28 cellular contexts compared by ENCODE assay signal in the genomic region with DNA sequence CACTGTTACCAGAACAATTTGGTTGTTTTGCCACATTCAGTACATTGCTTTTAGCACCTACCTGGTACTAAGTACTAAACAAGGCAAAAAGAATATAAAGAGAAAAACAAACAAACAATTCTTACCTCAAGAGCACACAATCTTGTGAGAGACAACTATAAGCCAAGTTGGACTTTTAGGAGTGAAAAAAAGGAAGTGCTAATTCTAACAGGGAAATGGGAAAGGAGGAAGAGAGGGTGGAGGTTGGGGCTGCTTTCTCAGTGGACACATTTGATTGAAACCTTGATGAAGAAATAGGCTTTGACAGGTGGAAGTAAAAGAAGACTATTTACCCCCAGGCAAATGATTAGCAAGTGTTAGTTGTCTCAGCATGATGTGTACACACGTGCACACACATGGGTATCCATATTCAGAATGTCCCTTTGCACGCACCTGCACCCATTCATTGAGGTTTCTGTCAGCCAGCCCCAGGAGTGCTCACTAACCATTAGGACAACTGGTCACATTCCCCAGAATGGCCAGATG.
DNase-seq lines count a peak whose midpoint lies in the region; ATAC-seq and TF ChIP-seq lines count a peak whose summit lies in the region.
"Had no signal": no experiment of that assay in that cellular context is flagged by ENCODE, and none has a peak within 500 bp of the region (broad histone marks: within the 10 kb centered on the region; RNA-seq: fewer than 3 reads in every experiment).

No MANE protein-coding gene starts in this region.

- TF ChIP-seq POLR2A in transverse colon (IDR thresholded peaks at IDR 0.05), result no peak

- H3K4me1 Mint-ChIP-seq in Calu3 (ENCODE audit: low read depth, unreplicated experiment), result peaks cover 39% of the 10 kb centered on the region
- H3K4me1 Mint-ChIP-seq: activated B cell treated with CpG ODN at 0.5 μM for 24 hours; activated CD4-positive, alpha-beta T cell treated with anti-CD3 and anti-CD28 coated beads, Interleukin-2, amount 10 ng/mL, durations not matched to agents 7 days and 5 days; activated naive CD8-positive, alpha-beta T cell treated with anti-CD3 and anti-CD28 coated beads, Interleukin-2, amount 10 ng/mL, durations not matched to agents 7 days and 5 days; CD8-positive, alpha-beta memory T cell; neural crest cell had no signal

- peaks cover 9% of the 10 kb centered on the region for H3K36me3 Mint-ChIP-seq in Calu3 (ENCODE audit: insufficient read depth, unreplicated experiment)
- H3K36me3 Mint-ChIP-seq: activated naive CD8-positive, alpha-beta T cell treated with anti-CD3 and anti-CD28 coated beads, Interleukin-2, amount 10 ng/mL, durations not matched to agents 7 days and 5 days; CD8-positive, alpha-beta memory T cell had no signal

- H3F3A ChIP-seq in PC-9 (ENCODE audit: insufficient read depth, low read depth), result peaks cover 42% of the 10 kb centered on the region

- no peak for TF ChIP-seq EP300 in transverse colon (IDR thresholded peaks at IDR 0.05; ENCODE audit: low read depth)

- H3K4me3 Mint-ChIP-seq in Calu3 (ENCODE audit: low read depth, unreplicated experiment), result peak overlapping the region; percentile 37
- H3K4me3 Mint-ChIP-seq: activated B cell treated with CpG ODN at 0.5 μM for 24 hours; activated CD4-positive, alpha-beta T cell treated with anti-CD3 and anti-CD28 coated beads, Interleukin-2, amount 10 ng/mL, durations not matched to agents 7 days and 5 days; activated naive CD8-positive, alpha-beta T cell treated with anti-CD3 and anti-CD28 coated beads, Interleukin-2, amount 10 ng/mL, durations not matched to agents 7 days and 5 days; CD8-positive, alpha-beta memory T cell; effector memory CD8-positive, alpha-beta T cell; neural crest cell had no signal

- H3K27me3 ChIP-seq in PC-9 (ENCODE audit: insufficient read depth, low read depth) (no peaks in the 10 kb centered on the region), esophagus (ENCODE audit: control insufficient read depth in 1 of 2, insufficient read depth in 2 of 2, low read length in 2 of 2) (no peaks in the 10 kb centered on the region), transverse colon (no peaks in the 10 kb centered on the region)
- H3K27me3 ChIP-seq: BE2C, pancreas, spleen, testis, uterus had no signal

- no peak overlapping the region for H3K4me3 ChIP-seq in PC-9
- H3K4me3 ChIP-seq in esophagus (ENCODE audit: low read depth in 1 of 2, low read length in 2 of 2), result no peak overlapping the region
- H3K4me3 ChIP-seq in skin epidermis, result no peak overlapping the region
- H3K4me3 ChIP-seq in transverse colon, result no peak overlapping the region
- H3K4me3 ChIP-seq: pancreas, spleen, testis, uterus had no signal

- CTCF ChIA-PET in Calu3 (lab: Charles Lee), result interaction anchor here (0.6 to 0.7 kb wide), 2 partner anchors 10 to 13 kb away, joined by 3 read pairs; no protein-coding TSS in a partner anchor
- CTCF ChIA-PET in PC-9 (lab: Charles Lee), result no interaction called here

- H3K9me2 ChIP-seq in PC-9 (ENCODE audit: insufficient read depth), result no peaks in the 10 kb centered on the region
- H3K9me2 ChIP-seq: SK-N-SH had no signal

- DNase-seq in Calu3, result no peak
- peak in 1 of 2 experiments; percentile 40 for DNase-seq in PC-9
- no peak for DNase-seq in islet precursor cell
- no peak for DNase-seq in transverse colon
- DNase-seq: activated B cell treated with CpG ODN at 0.5 μM for 24 hours; activated CD4-positive, alpha-beta T cell treated with anti-CD3 and anti-CD28 coated beads, Interleukin-2, amount 10 ng/mL, durations not matched to agents 7 days and 5 days; activated effector memory CD4-positive, alpha-beta T cell treated with anti-CD3 and anti-CD28 coated beads, Interleukin-2, amount 50 U/mL, for 16 hours; activated naive CD8-positive, alpha-beta T cell treated with anti-CD3 and anti-CD28 coated beads, Interleukin-2, amount 10 ng/mL, durations not matched to agents 7 days and 5 days; activated T-cell treated with anti-CD3 and anti-CD28 coated beads, Interleukin-2, amount 50 U/mL, for 1 hour; BE2C; caudate nucleus; CD8-positive, alpha-beta memory T cell; effector memory CD8-positive, alpha-beta T cell; NCI-H1436 treated with DMSO at 0.1 percent for 48 hours; NCI-H446 treated with DMSO at 0.1 percent for 48 hours; right cardiac atrium; SK-N-SH; spleen; stimulated activated CD4-positive, alpha-beta T cell treated with anti-CD3 and anti-CD28 coated beads, Interleukin-2, amount 100 ng/mL, for 24 hours; stimulated activated naive CD8-positive, alpha-beta T cell treated with anti-CD3 and anti-CD28 coated beads, Interleukin-15, Interleukin-2, amounts not matched to agents 100 U/mL and 50 U/mL, for 24 hours; testis had no signal

- peak overlapping the region; percentile 94 for H3K27ac Mint-ChIP-seq in Calu3 (ENCODE audit: unreplicated experiment)
- H3K27ac Mint-ChIP-seq: activated B cell treated with CpG ODN at 0.5 μM for 24 hours; activated CD4-positive, alpha-beta T cell treated with anti-CD3 and anti-CD28 coated beads, Interleukin-2, amount 10 ng/mL, durations not matched to agents 7 days and 5 days; activated naive CD8-positive, alpha-beta T cell treated with anti-CD3 and anti-CD28 coated beads, Interleukin-2, amount 10 ng/mL, durations not matched to agents 7 days and 5 days; CD8-positive, alpha-beta memory T cell; effector memory CD8-positive, alpha-beta T cell had no signal

- no peak overlapping the region for H2AFZ ChIP-seq in PC-9

- in situ Hi-C loops in transverse colon (cut with MboI; ENCODE audit: low pct_ligation_motif_present in 1 of 4, low pct_unique_long_range_greater_than_20kb in 1 of 4, low sequenced_read_pairs in 3 of 4), result loop anchor here in 2 of 4 donors (25.0 kb wide), 2 partner anchors 741 to 1091 kb away; no protein-coding TSS in a partner anchor

- H3K27ac ChIP-seq in PC-9 (peak overlapping the region; percentile 99), esophagus (ENCODE audit: low read depth in 2 of 2, low read length in 1 of 2) (peak overlapping the region; percentile 89 to 93), skin epidermis (peak overlapping the region in 18 of 21 experiments; percentile 38 to 87 (median 72)), transverse colon (no peak overlapping the region)
- H3K27ac ChIP-seq: spleen, testis, uterus had no signal

- intact Hi-C loops in Calu3 (cut with micrococcal nuclease; ENCODE audit: unreplicated experiment) (loop anchor here (5.0 to 10.0 kb wide), 2 partner anchors 78 to 136 kb away; no protein-coding TSS in a partner anchor), PC-9 (cut with micrococcal nuclease; ENCODE audit: unreplicated experiment) (loop anchor here (5.0 kb wide), 3 partner anchors 501 to 1066 kb away; a partner anchor contains a TSS), transverse colon (cut with DNase I; ENCODE audit: low total_unique reads) (no loop called here)

- H3K27me3 Mint-ChIP-seq in Calu3 (ENCODE audit: unreplicated experiment), result no peaks in the 10 kb centered on the region
- H3K27me3 Mint-ChIP-seq: activated CD4-positive, alpha-beta T cell treated with anti-CD3 and anti-CD28 coated beads, Interleukin-2, amount 10 ng/mL, durations not matched to agents 7 days and 5 days; activated naive CD8-positive, alpha-beta T cell treated with anti-CD3 and anti-CD28 coated beads, Interleukin-2, amount 10 ng/mL, durations not matched to agents 7 days and 5 days; effector memory CD8-positive, alpha-beta T cell had no signal

- TF ChIP-seq CTCF in Calu3 (IDR thresholded peaks at IDR 0.05; ENCODE audit: unreplicated experiment), result no peak
- TF ChIP-seq CTCF in PC-9 (conservative IDR thresholded peaks at IDR 0.05), result no peak
- no peak for TF ChIP-seq CTCF in transverse colon (IDR thresholded peaks at IDR 0.05)

- H3K9me3 Mint-ChIP-seq in Calu3 (ENCODE audit: low read depth, unreplicated experiment), result no peaks in the 10 kb centered on the region
- H3K9me3 Mint-ChIP-seq: activated B cell treated with CpG ODN at 0.5 μM for 24 hours; activated CD4-positive, alpha-beta T cell treated with anti-CD3 and anti-CD28 coated beads, Interleukin-2, amount 10 ng/mL, durations not matched to agents 7 days and 5 days; activated naive CD8-positive, alpha-beta T cell treated with anti-CD3 and anti-CD28 coated beads, Interleukin-2, amount 10 ng/mL, durations not matched to agents 7 days and 5 days; neural crest cell had no signal

- POLR2A ChIA-PET in PC-9 (lab: Charles Lee; ENCODE audit: unreplicated experiment), result no interaction called here

- ATAC-seq in GM21576 (IDR thresholded peaks at IDR 0.05; ENCODE audit: unreplicated experiment) (no peak), HG02759 (IDR thresholded peaks at IDR 0.05; ENCODE audit: unreplicated experiment) (no peak)
- ATAC-seq: effector memory CD8-positive, alpha-beta T cell; right cardiac atrium; stimulated activated naive CD8-positive, alpha-beta T cell treated with anti-CD3 and anti-CD28 coated beads, Interleukin-15, Interleukin-2, amounts not matched to agents 100 U/mL and 50 U/mL, for 24 hours had no signal

- no peaks in the 10 kb centered on the region for H3K79me2 ChIP-seq in PC-9 (ENCODE audit: low read depth)

- WGBS in esophagus, 2 donors, result 44 to 65% methylated on average over 2 of the region's 2 CpGs
- 85 to 90% methylated on average over 2 of the region's 2 CpGs for WGBS in transverse colon (ENCODE audit: low coverage in 1 of 2), 2 donors

- H3K4me1 ChIP-seq in PC-9 (replicated peaks; ENCODE audit: insufficient read depth) (peaks cover 58% of the 10 kb centered on the region), esophagus (ENCODE audit: control insufficient read depth in 2 of 2, insufficient read depth in 2 of 2, low read length in 1 of 2) (peaks cover 0 to 3% of the 10 kb centered on the region in 2 donors), transverse colon (peaks cover 0 to 3% (median 0%) of the 10 kb centered on the region in 4 donors)
- H3K4me1 ChIP-seq: BE2C, spleen, uterus had no signal

- H3K4me2 ChIP-seq in PC-9, result peak overlapping the region; percentile 62
- H3K4me2 ChIP-seq: SK-N-SH had no signal

- no peaks in the 10 kb centered on the region for H3K36me3 ChIP-seq in PC-9 (ENCODE audit: low read depth)
- H3K36me3 ChIP-seq in esophagus (ENCODE audit: control insufficient read depth in 2 of 2, insufficient read depth in 2 of 2, low read length in 1 of 2), result no peaks in the 10 kb centered on the region
- no peaks in the 10 kb centered on the region for H3K36me3 ChIP-seq in transverse colon
- H3K36me3 ChIP-seq: BE2C, pancreas, spleen, uterus had no signal

- H3K9me3 ChIP-seq in PC-9 (ENCODE audit: insufficient read depth, low read depth) (no peaks in the 10 kb centered on the region), esophagus (ENCODE audit: control insufficient read depth in 2 of 2, insufficient read depth in 1 of 2, low read depth in 1 of 2, low read length in 1 of 2) (no peaks in the 10 kb centered on the region), transverse colon (no peaks in the 10 kb centered on the region)
- H3K9me3 ChIP-seq: BE2C, pancreas, SK-N-SH, spleen, testis, uterus had no signal

- no TSS peak for BruUV-seq in Calu3 (replicated peaks; lab: Mats Ljungman, UMichigan)
- BruUV-seq in PC-9 (replicated peaks; lab: Mats Ljungman, UMichigan), result no TSS peak

- H4K20me1 ChIP-seq in PC-9 (ENCODE audit: insufficient read depth), result no peaks in the 10 kb centered on the region

Comparison
In these comparisons a context has a peak if more than half of its experiments do, and no peak if none do; other contexts are left out.
1. H3K27ac ChIP-seq: peak in PC-9 (single experiment), esophagus (2 of 2) and skin epidermis (18 of 21); none in transverse colon (0 of 4).